Comparison of ENCODE assay signal across 11 cellular contexts in genomic region chr1:40663324-40664166, GRCh38. TPM values are rescaled to one million over a fixed set of nuclear protein-coding genes. Genes with fewer than 3 reads are reported as not detected.
DNase-seq lines count a peak whose midpoint lies in the region; ATAC-seq and TF ChIP-seq lines count a peak whose summit lies in the region.
"Had no signal": no experiment of that assay in that cellular context is flagged by ENCODE, and none has a peak within 500 bp of the region (broad histone marks: within the 10 kb centered on the region; RNA-seq: fewer than 3 reads in every experiment).

No MANE protein-coding gene starts in this region.

- no peaks in the 10 kb centered on the region for H3K9me3 Mint-ChIP-seq in activated T-cell treated with anti-CD3 and anti-CD28 coated beads, Interleukin-2, amount 50 U/mL, for 72 hours
- no peaks in the 10 kb centered on the region for H3K9me3 Mint-ChIP-seq in central memory CD8-positive, alpha-beta T cell
- no peaks in the 10 kb centered on the region for H3K9me3 Mint-ChIP-seq in stimulated activated memory B cell treated with anti-CD40 and anti-IgM and Interleukin-4, amounts not matched to agents 10 μg/mL and 1 μg/mL and 100 μg/mL, for 72 hours

- H3K27me3 Mint-ChIP-seq in activated T-cell treated with anti-CD3 and anti-CD28 coated beads, Interleukin-2, amount 50 U/mL, for 72 hours (ENCODE audit: low read depth): no peaks in the 10 kb centered on the region
- H3K27me3 Mint-ChIP-seq in central memory CD8-positive, alpha-beta T cell: no peaks in the 10 kb centered on the region
- H3K27me3 Mint-ChIP-seq in stimulated activated memory B cell treated with anti-CD40 and anti-IgM and Interleukin-4, amounts not matched to agents 10 μg/mL and 1 μg/mL and 100 μg/mL, for 72 hours: no peaks in the 10 kb centered on the region

- H3K27ac Mint-ChIP-seq in activated T-cell treated with anti-CD3 and anti-CD28 coated beads, Interleukin-2, amount 50 U/mL, for 72 hours: no peak overlapping the region
- no peak overlapping the region for H3K27ac Mint-ChIP-seq in central memory CD8-positive, alpha-beta T cell (ENCODE audit: low read depth)
- peak overlapping the region; percentile 25 for H3K27ac Mint-ChIP-seq in stimulated activated memory B cell treated with anti-CD40 and anti-IgM and Interleukin-4, amounts not matched to agents 10 μg/mL and 1 μg/mL and 100 μg/mL, for 72 hours

- 61 to 68% methylated on average over 8 of the region's 8 CpGs for WGBS in sigmoid colon, 2 donors

- no peak for ATAC-seq in activated T-cell treated with anti-CD3 and anti-CD28 coated beads, Interleukin-2, amount 50 U/mL, for 72 hours (replicated peaks in 1 of 2)
- ATAC-seq in central memory CD8-positive, alpha-beta T cell (replicated peaks; ENCODE audit: extremely low read depth, poor library complexity, severe bottlenecking): no peak
- no peak for ATAC-seq in stimulated activated memory B cell treated with anti-CD40 and anti-IgM and Interleukin-4, amounts not matched to agents 10 μg/mL and 1 μg/mL and 100 μg/mL, for 72 hours
- no peak for ATAC-seq in HG03159 (IDR thresholded peaks at IDR 0.05; ENCODE audit: unreplicated experiment)

- H3K4me3 ChIP-seq in sigmoid colon: no peak overlapping the region
- H3K4me3 ChIP-seq: HAP-1, lung, SJSA1 had no signal

- no peak overlapping the region for H3K27ac ChIP-seq in sigmoid colon
- H3K27ac ChIP-seq: SJSA1 had no signal

- peaks cover 0 to 22% (median 19%) of the 10 kb centered on the region in 4 donors for H3K4me1 ChIP-seq in sigmoid colon

- intact Hi-C loops in sigmoid colon (cut with DNase I): no loop called here

- peaks cover 33% of the 10 kb centered on the region for H3K4me1 Mint-ChIP-seq in activated T-cell treated with anti-CD3 and anti-CD28 coated beads, Interleukin-2, amount 50 U/mL, for 72 hours (ENCODE audit: low read depth)
- peaks cover 20% of the 10 kb centered on the region for H3K4me1 Mint-ChIP-seq in central memory CD8-positive, alpha-beta T cell
- peaks cover 25% of the 10 kb centered on the region for H3K4me1 Mint-ChIP-seq in stimulated activated memory B cell treated with anti-CD40 and anti-IgM and Interleukin-4, amounts not matched to agents 10 μg/mL and 1 μg/mL and 100 μg/mL, for 72 hours

- TF ChIP-seq POLR2A in sigmoid colon (IDR thresholded peaks at IDR 0.05): no peak

- no peaks in the 10 kb centered on the region for H3K36me3 ChIP-seq in sigmoid colon
- H3K36me3 ChIP-seq: HAP-1, SJSA1 had no signal

- TF ChIP-seq EP300 in sigmoid colon (IDR thresholded peaks at IDR 0.05): no peak

- no peaks in the 10 kb centered on the region for H3K36me3 Mint-ChIP-seq in activated T-cell treated with anti-CD3 and anti-CD28 coated beads, Interleukin-2, amount 50 U/mL, for 72 hours (ENCODE audit: insufficient read depth in 2 of 2)
- peaks cover 1% of the 10 kb centered on the region for H3K36me3 Mint-ChIP-seq in central memory CD8-positive, alpha-beta T cell (ENCODE audit: insufficient read depth)
- no peaks in the 10 kb centered on the region for H3K36me3 Mint-ChIP-seq in stimulated activated memory B cell treated with anti-CD40 and anti-IgM and Interleukin-4, amounts not matched to agents 10 μg/mL and 1 μg/mL and 100 μg/mL, for 72 hours

- no peak for DNase-seq in activated T-cell treated with anti-CD3 and anti-CD28 coated beads, Interleukin-2, amount 50 U/mL, for 72 hours
- DNase-seq in activated T-cell treated with anti-CD3 and anti-CD28 coated beads, Interleukin-2, amount 50 U/mL, for 48 hours: no peak
- DNase-seq in NCI-H526 (lab: John Stamatoyannopoulos, UW) (peak; percentile 70 to 84), CD1c-positive myeloid dendritic cell (ENCODE audit: extremely low spot score) (no peak), sigmoid colon (no peak)
- no peak for DNase-seq in central memory CD8-positive, alpha-beta T cell (ENCODE audit: low spot score in 2 of 2)

- TF ChIP-seq CTCF in sigmoid colon (IDR thresholded peaks at IDR 0.05): no peak

- peak overlapping the region; percentile 52 to 64 for H3K4me3 Mint-ChIP-seq in activated T-cell treated with anti-CD3 and anti-CD28 coated beads, Interleukin-2, amount 50 U/mL, for 72 hours
- H3K4me3 Mint-ChIP-seq in central memory CD8-positive, alpha-beta T cell: peak overlapping the region; percentile 47
- H3K4me3 Mint-ChIP-seq in stimulated activated memory B cell treated with anti-CD40 and anti-IgM and Interleukin-4, amounts not matched to agents 10 μg/mL and 1 μg/mL and 100 μg/mL, for 72 hours: no peak overlapping the region

- no peaks in the 10 kb centered on the region for H3K27me3 ChIP-seq in sigmoid colon
- H3K27me3 ChIP-seq: SJSA1 had no signal

- H3K9me3 ChIP-seq in sigmoid colon: no peaks in the 10 kb centered on the region
- H3K9me3 ChIP-seq: HAP-1, SJSA1 had no signal

RNA-seq across cellular contexts. Expression of gene RIMS3, which starts 1.9 kb away (rescaled TPM):
- 1 to 10 TPM; 8.8 to 9.3 TPM for total RNA-seq in activated T-cell treated with anti-CD3 and anti-CD28 coated beads, Interleukin-2, amount 50 U/mL, for 72 hours
- total RNA-seq in sigmoid colon: 1 to 10 TPM; 4.3 to 9.7 (median 5.7) TPM
- 10 to 100 TPM in 1 of 3 donors, 1 to 10 TPM in 2; 1.2 to 13.7 (median 6.7) TPM for polyA plus RNA-seq in sigmoid colon

RNA-seq across cellular contexts. Expression of gene NFYC, which starts 28.0 kb away (rescaled TPM):
- total RNA-seq in activated T-cell treated with anti-CD3 and anti-CD28 coated beads, Interleukin-2, amount 50 U/mL, for 72 hours: 10 to 100 TPM; 64.0 to 74.3 TPM
- 10 to 100 TPM; 38.0 to 53.5 (median 42.1) TPM for total RNA-seq in sigmoid colon
- 10 to 100 TPM; 39.0 to 42.9 (median 41.8) TPM for polyA plus RNA-seq in sigmoid colon

Comparison
In these comparisons a context has a peak if more than half of its experiments do, and no peak if none do; other contexts are left out.
1. DNase-seq: peak in NCI-H526 (2 of 2); none in activated T-cell treated with anti-CD3 and anti-CD28 coated beads, Interleukin-2, amount 50 U/mL, for 72 hours (0 of 2), activated T-cell treated with anti-CD3 and anti-CD28 coated beads, Interleukin-2, amount 50 U/mL, for 48 hours (0 of 2), central memory CD8-positive, alpha-beta T cell (0 of 2), CD1c-positive myeloid dendritic cell (single experiment) and sigmoid colon (single experiment).